1 cellular context compared by ENCODE assay signal in genomic region chr20:47479093-47479492, GRCh38.
TF ChIP-seq lines count a peak whose summit lies in the region.

No MANE protein-coding gene starts in this region.

TF ChIP-seq in HepG2, 621 proteins besides CTCF, POLR2A, EP300 and RAD21:
- TF ChIP-seq CEBPB (IDR thresholded peaks at IDR 0.05; ENCODE audit: borderline replicate concordance, low read depth, low read length) (peak; percentile 49; the same call in 1 of the 2 replicates), ZMAT3 (CRISPR knock-in tag; conservative IDR thresholded peaks at IDR 0.05) (no peak)
